18 cellular contexts compared by ENCODE assay signal in the genomic region with DNA sequence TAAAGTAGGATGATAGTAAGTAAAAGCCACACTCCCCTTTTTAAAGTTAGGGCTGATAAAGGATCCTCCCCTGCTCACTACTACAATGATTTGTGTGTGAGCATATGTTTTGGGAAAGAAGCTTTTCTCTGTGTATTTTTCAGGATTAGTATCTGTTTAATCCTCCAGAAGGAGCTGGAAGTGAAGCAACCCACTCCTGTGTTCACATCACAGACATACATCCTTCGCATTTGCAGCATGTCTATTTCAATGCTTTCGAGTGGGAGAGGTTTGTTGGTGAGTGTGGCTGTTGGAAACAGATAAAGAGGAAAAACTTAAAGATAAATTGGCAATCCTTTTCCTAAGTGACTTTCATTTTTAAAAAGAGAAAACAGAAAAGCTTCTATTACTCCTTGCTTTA. TPM values are rescaled to one million over a fixed set of nuclear protein-coding genes. Genes with fewer than 3 reads are reported as not detected.
A peak's percentile ranks its signal among the peaks of the same experiment; 100 is the strongest.
DNase-seq lines count a peak whose midpoint lies in the region; ATAC-seq and TF ChIP-seq lines count a peak whose summit lies in the region.
"Had no signal": no experiment of that assay in that cellular context is flagged by ENCODE, and none has a peak within 500 bp of the region (broad histone marks: within the 10 kb centered on the region; RNA-seq: fewer than 3 reads in every experiment).

No MANE protein-coding gene starts in this region.

- H3K36me3 ChIP-seq in mucosa of descending colon (ENCODE audit: low read depth), result no peaks in the 10 kb centered on the region

- ATAC-seq in GM18861 (IDR thresholded peaks at IDR 0.05; ENCODE audit: unreplicated experiment) (no peak), mucosa of descending colon (no peak)

- no peaks in the 10 kb centered on the region for H3K4me1 ChIP-seq in mucosa of descending colon (ENCODE audit: low read depth)
- H3K4me1 ChIP-seq: Caco-2 had no signal

- intact Hi-C loops in mucosa of descending colon (cut with DNase I, micrococcal nuclease), result no loop called here

- H3K9me3 ChIP-seq in mucosa of descending colon, result no peaks in the 10 kb centered on the region
- H3K9me3 ChIP-seq: Caco-2 had no signal

- DNase-seq in NCI-H82 (lab: John Stamatoyannopoulos, UW), result peak; percentile 79
- DNase-seq in amniotic epithelial cell (ENCODE audit: low read depth), result peak; percentile 84
- DNase-seq in fibroblast of pulmonary artery (ENCODE audit: low read depth), result peak; percentile 64
- DNase-seq in HPDE6-E6E7 (ENCODE audit: extremely low spot score), result no peak
- no peak for DNase-seq in mucosa of descending colon
- DNase-seq in central memory CD4-positive, alpha-beta T cell, result no peak
- DNase-seq: ACHN, AML-193, Caco-2, DMS53, H9, KBM-7, NCI-H1417 treated with DMSO at 0.1 percent for 48 hours, NCI-H2029, NCI-H2171, NCI-H446, PC-9 had no signal

- H3K4me3 ChIP-seq in fibroblast of pulmonary artery (replicated peaks; ENCODE audit: low read depth, low read length), result no peak overlapping the region
- H3K4me3 ChIP-seq in mucosa of descending colon, result no peak overlapping the region
- H3K4me3 ChIP-seq: PC-9 had no signal

- no peak for TF ChIP-seq CTCF in fibroblast of pulmonary artery (IDR thresholded peaks at IDR 0.05; ENCODE audit: low read length, missing control alignments)
- TF ChIP-seq CTCF in mucosa of descending colon (IDR thresholded peaks at IDR 0.05), result no peak

RNA-seq across cellular contexts. Expression of a gene that starts 31.6 kb away (rescaled TPM):
- under 1 TPM; 0.28 to 0.43 (median 0.43) TPM for total RNA-seq in mucosa of descending colon
- total RNA-seq: Caco-2 had no signal

Comparison
In these comparisons a context has a peak if more than half of its experiments do, and no peak if none do; other contexts are left out.
1. DNase-seq: peak in NCI-H82 (single experiment), amniotic epithelial cell (single experiment) and fibroblast of pulmonary artery (single experiment); none in HPDE6-E6E7 (single experiment), mucosa of descending colon (0 of 3) and central memory CD4-positive, alpha-beta T cell (single experiment).